12 cellular contexts compared by ENCODE assay signal in the genomic region with DNA sequence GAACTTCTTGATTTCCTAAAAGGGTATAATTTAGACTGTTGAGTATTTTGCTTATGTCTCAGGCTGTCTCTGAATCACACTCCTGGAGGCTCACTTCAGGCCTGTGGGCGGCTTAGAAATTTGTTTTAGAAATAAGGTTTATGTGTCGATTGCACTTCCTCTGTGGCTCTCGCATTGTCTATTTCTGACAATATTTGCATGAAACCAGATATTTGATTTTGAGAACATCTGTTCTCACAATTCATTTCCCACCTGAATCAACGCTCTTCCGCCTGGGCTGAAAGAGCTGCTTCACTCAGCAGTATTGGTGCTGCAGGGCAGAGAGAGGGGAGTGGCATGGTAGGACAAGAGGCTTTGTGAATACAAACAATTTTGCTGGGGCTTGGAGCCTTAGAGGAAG.
DNase-seq lines count a peak whose midpoint lies in the region; ATAC-seq and TF ChIP-seq lines count a peak whose summit lies in the region.
"Had no signal": no experiment of that assay in that cellular context is flagged by ENCODE, and none has a peak within 500 bp of the region (broad histone marks: within the 10 kb centered on the region; RNA-seq: fewer than 3 reads in every experiment).

No MANE protein-coding gene starts in this region.

- DNase-seq in OCI-LY7 (ENCODE audit: low spot score): peak; percentile 71
- DNase-seq in activated effector memory CD4-positive, alpha-beta T cell treated with Interleukin-2 at 50 U/mL for 16 hours: no peak
- DNase-seq in activated CD4-positive, alpha-beta T cell treated with anti-CD3 and anti-CD28 coated beads, Interleukin-2, amount 10 ng/mL, durations not matched to agents 24 days and 14 days: no peak
- DNase-seq in activated CD4-positive, alpha-beta T cell treated with anti-CD3 and anti-CD28 coated beads for 36 hours: no peak
- DNase-seq in NCI-H2227 (lab: John Stamatoyannopoulos, UW; ENCODE audit: unreplicated experiment): no peak
- DNase-seq: activated CD4-positive, alpha-beta T cell treated with anti-CD3 and anti-CD28 coated beads for 1 hour; activated naive CD8-positive, alpha-beta T cell treated with anti-CD3 and anti-CD28 coated beads, Interleukin-2, amount 10 ng/mL, durations not matched to agents 7 days and 5 days; CD8-positive, alpha-beta memory T cell had no signal

- peaks cover 20% of the 10 kb centered on the region for H3K4me1 ChIP-seq in OCI-LY7 (ENCODE audit: insufficient read depth, low read length, poor library complexity, severe bottlenecking)

- intact Hi-C loops in OCI-LY7 (cut with micrococcal nuclease; ENCODE audit: unreplicated experiment): loop anchor here (10.0 kb wide), 1 partner anchor 444 kb away; no protein-coding TSS in a partner anchor
- intact Hi-C loops in activated CD4-positive, alpha-beta T cell treated with anti-CD3 and anti-CD28 coated beads, Interleukin-2, amount 10 ng/mL, durations not matched to agents 24 days and 14 days (cut with micrococcal nuclease): no loop called here
- intact Hi-C loops in activated CD4-positive, alpha-beta T cell treated with anti-CD3 and anti-CD28 coated beads for 36 hours (cut with DNase I, micrococcal nuclease): no loop called here

- H3K4me3 ChIP-seq in OCI-LY7 (ENCODE audit: low read depth, low read length, poor library complexity, severe bottlenecking): no peak overlapping the region

- no peak overlapping the region for H3K27ac ChIP-seq in OCI-LY7 (ENCODE audit: low read depth, low read length, poor library complexity, severe bottlenecking)

- no peaks in the 10 kb centered on the region for H3K79me2 ChIP-seq in OCI-LY7 (ENCODE audit: insufficient read depth, low read depth, low read length)

- H4K20me1 ChIP-seq in OCI-LY7 (ENCODE audit: insufficient read depth, low read length): no peaks in the 10 kb centered on the region

- H3K4me3 Mint-ChIP-seq in activated CD4-positive, alpha-beta T cell treated with anti-CD3 and anti-CD28 coated beads, Interleukin-2, amount 10 ng/mL, durations not matched to agents 24 days and 14 days: no peak overlapping the region
- H3K4me3 Mint-ChIP-seq in activated CD4-positive, alpha-beta T cell treated with anti-CD3 and anti-CD28 coated beads for 36 hours: no peak overlapping the region
- H3K4me3 Mint-ChIP-seq: activated naive CD8-positive, alpha-beta T cell treated with anti-CD3 and anti-CD28 coated beads, Interleukin-2, amount 10 ng/mL, durations not matched to agents 7 days and 5 days; CD8-positive, alpha-beta memory T cell had no signal

- CTCF ChIA-PET in OCI-LY7 (lab: Charles Lee; ENCODE audit: unreplicated experiment): no interaction called here
- CTCF ChIA-PET in activated CD4-positive, alpha-beta T cell treated with anti-CD3 and anti-CD28 coated beads for 36 hours (lab: Charles Lee): no interaction called here

- TF ChIP-seq CTCF in OCI-LY7 (conservative IDR thresholded peaks at IDR 0.05; ENCODE audit: low read length): no peak

- no peak overlapping the region for H3K27ac Mint-ChIP-seq in activated CD4-positive, alpha-beta T cell treated with anti-CD3 and anti-CD28 coated beads, Interleukin-2, amount 10 ng/mL, durations not matched to agents 24 days and 14 days
- no peak overlapping the region for H3K27ac Mint-ChIP-seq in activated CD4-positive, alpha-beta T cell treated with anti-CD3 and anti-CD28 coated beads for 36 hours
- H3K27ac Mint-ChIP-seq: activated naive CD8-positive, alpha-beta T cell treated with anti-CD3 and anti-CD28 coated beads, Interleukin-2, amount 10 ng/mL, durations not matched to agents 7 days and 5 days; CD8-positive, alpha-beta memory T cell had no signal

- ATAC-seq in GM18520 (IDR thresholded peaks at IDR 0.05; ENCODE audit: unreplicated experiment) (peak; percentile 91), GM21447 (IDR thresholded peaks at IDR 0.05; ENCODE audit: unreplicated experiment) (peak; percentile 85), HG03064 (IDR thresholded peaks at IDR 0.05; ENCODE audit: low read depth, unreplicated experiment) (peak; percentile 86)
- no peak for ATAC-seq in activated CD4-positive, alpha-beta T cell treated with anti-CD3 and anti-CD28 coated beads for 36 hours
- ATAC-seq: Right ventricle myocardium inferior had no signal

- BruUV-seq in OCI-LY7 (replicated peaks; lab: Mats Ljungman, UMichigan): no TSS peak

- peaks cover 9% of the 10 kb centered on the region; the same call in 1 of the 2 replicates for H3K9me3 ChIP-seq in OCI-LY7 (ENCODE audit: low read length)

- no peaks in the 10 kb centered on the region for H3K36me3 Mint-ChIP-seq in activated CD4-positive, alpha-beta T cell treated with anti-CD3 and anti-CD28 coated beads, Interleukin-2, amount 10 ng/mL, durations not matched to agents 24 days and 14 days (ENCODE audit: low read depth)
- H3K36me3 Mint-ChIP-seq in activated CD4-positive, alpha-beta T cell treated with anti-CD3 and anti-CD28 coated beads for 36 hours (ENCODE audit: low read depth): no peaks in the 10 kb centered on the region
- H3K36me3 Mint-ChIP-seq: activated naive CD8-positive, alpha-beta T cell treated with anti-CD3 and anti-CD28 coated beads, Interleukin-2, amount 10 ng/mL, durations not matched to agents 7 days and 5 days had no signal

- no peaks in the 10 kb centered on the region for H3K9me2 ChIP-seq in OCI-LY7 (ENCODE audit: insufficient read depth, low read length)

- POLR2A ChIA-PET in OCI-LY7 (lab: Charles Lee): interaction anchor here (0.7 to 1.1 kb wide), 2 partner anchors 421 to 656 kb away, joined by 3 read pairs; no protein-coding TSS in a partner anchor
- POLR2A ChIA-PET in activated CD4-positive, alpha-beta T cell treated with anti-CD3 and anti-CD28 coated beads for 36 hours (lab: Charles Lee): no interaction called here

- no peaks in the 10 kb centered on the region for H3K4me1 Mint-ChIP-seq in activated CD4-positive, alpha-beta T cell treated with anti-CD3 and anti-CD28 coated beads, Interleukin-2, amount 10 ng/mL, durations not matched to agents 24 days and 14 days
- no peaks in the 10 kb centered on the region for H3K4me1 Mint-ChIP-seq in activated CD4-positive, alpha-beta T cell treated with anti-CD3 and anti-CD28 coated beads for 36 hours
- H3K4me1 Mint-ChIP-seq: activated naive CD8-positive, alpha-beta T cell treated with anti-CD3 and anti-CD28 coated beads, Interleukin-2, amount 10 ng/mL, durations not matched to agents 7 days and 5 days; CD8-positive, alpha-beta memory T cell had no signal

- no peaks in the 10 kb centered on the region for H3K36me3 ChIP-seq in OCI-LY7 (ENCODE audit: insufficient read depth, low read length)

- peaks cover 15% of the 10 kb centered on the region for H3K9me3 Mint-ChIP-seq in activated CD4-positive, alpha-beta T cell treated with anti-CD3 and anti-CD28 coated beads, Interleukin-2, amount 10 ng/mL, durations not matched to agents 24 days and 14 days
- peaks cover 24% of the 10 kb centered on the region for H3K9me3 Mint-ChIP-seq in activated CD4-positive, alpha-beta T cell treated with anti-CD3 and anti-CD28 coated beads for 36 hours (ENCODE audit: low read depth)

- no peak overlapping the region for H2AFZ ChIP-seq in OCI-LY7 (ENCODE audit: low read length)

- peak overlapping the region; percentile 40 for H3K4me2 ChIP-seq in OCI-LY7 (ENCODE audit: low read length)

- H3K27me3 Mint-ChIP-seq in activated CD4-positive, alpha-beta T cell treated with anti-CD3 and anti-CD28 coated beads, Interleukin-2, amount 10 ng/mL, durations not matched to agents 24 days and 14 days: no peaks in the 10 kb centered on the region
- H3K27me3 Mint-ChIP-seq in activated CD4-positive, alpha-beta T cell treated with anti-CD3 and anti-CD28 coated beads for 36 hours: peaks cover 5% of the 10 kb centered on the region
- H3K27me3 Mint-ChIP-seq: activated naive CD8-positive, alpha-beta T cell treated with anti-CD3 and anti-CD28 coated beads, Interleukin-2, amount 10 ng/mL, durations not matched to agents 7 days and 5 days had no signal
